In the genomic region with DNA sequence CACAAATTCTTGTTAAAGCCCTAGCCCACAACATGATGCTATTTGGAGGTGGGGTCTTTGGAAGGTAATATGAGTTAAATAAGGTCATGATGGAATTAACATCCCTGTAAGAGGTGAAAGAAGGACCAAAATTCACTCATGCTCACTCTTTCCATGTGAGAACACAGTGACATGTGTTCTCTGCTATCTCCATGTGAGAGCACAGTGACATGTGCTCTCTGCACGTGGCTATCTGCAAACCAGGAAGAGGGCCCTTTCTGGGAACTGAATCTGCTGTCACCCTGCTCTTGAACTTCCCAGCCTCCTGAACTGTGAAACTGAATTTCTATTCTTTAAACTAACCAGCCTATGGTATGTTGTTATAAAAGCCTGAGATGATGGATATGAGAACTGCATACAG, we compare ENCODE assay signal across 22 cellular contexts.
"Had no signal": no experiment of that assay in that cellular context is flagged by ENCODE, and none has a peak within 500 bp of the region (broad histone marks: within the 10 kb centered on the region; RNA-seq: fewer than 3 reads in every experiment).

No MANE protein-coding gene starts in this region.

- H3K27me3 ChIP-seq: colonic mucosa, esophagus muscularis mucosa, foreskin keratinocyte, gastroesophageal sphincter, heart left ventricle, hepatocyte, left lung had no signal

- ATAC-seq: effector memory CD8-positive, alpha-beta T cell; foreskin keratinocyte; gastroesophageal sphincter; heart left ventricle; left cardiac atrium; left lung; left ventricle myocardium superior; lower lobe of right lung; naive thymus-derived CD4-positive, alpha-beta T cell had no signal

- H3K27me3 Mint-ChIP-seq: dendritic cell treated with granulocyte-macrophage colony-stimulating factor and Interleukin-4, amounts not matched to agents 40 ng/mL and 50 ng/mL, for 4 days; effector memory CD8-positive, alpha-beta T cell; naive thymus-derived CD4-positive, alpha-beta T cell had no signal

- FAIRE-seq: endometrium, frontal cortex, islet of Langerhans, keratinocyte had no signal

- H3K4me3 ChIP-seq: colonic mucosa, esophagus muscularis mucosa, gastroesophageal sphincter, heart left ventricle, hepatocyte, left lung, lower lobe of right lung had no signal

- H3K4me2 ChIP-seq: hepatocyte had no signal

- H3K4me3 Mint-ChIP-seq: dendritic cell treated with granulocyte-macrophage colony-stimulating factor and Interleukin-4, amounts not matched to agents 40 ng/mL and 50 ng/mL, for 4 days; effector memory CD8-positive, alpha-beta T cell; endodermal cell; naive thymus-derived CD4-positive, alpha-beta T cell had no signal

- H3K9me3 Mint-ChIP-seq: dendritic cell treated with granulocyte-macrophage colony-stimulating factor and Interleukin-4, amounts not matched to agents 40 ng/mL and 50 ng/mL, for 4 days had no signal

- H3K27ac Mint-ChIP-seq: dendritic cell treated with granulocyte-macrophage colony-stimulating factor and Interleukin-4, amounts not matched to agents 40 ng/mL and 50 ng/mL, for 4 days; effector memory CD8-positive, alpha-beta T cell; endodermal cell; naive thymus-derived CD4-positive, alpha-beta T cell had no signal

- H3K4me1 Mint-ChIP-seq: endodermal cell; naive thymus-derived CD4-positive, alpha-beta T cell had no signal

- H3K36me3 ChIP-seq: colonic mucosa, esophagus muscularis mucosa, gastroesophageal sphincter, heart left ventricle, left lung, lower lobe of right lung had no signal

- H3K79me2 ChIP-seq: hepatocyte had no signal

- H3K9me3 ChIP-seq: colonic mucosa, esophagus muscularis mucosa, gastroesophageal sphincter, lower lobe of right lung had no signal

- H3K36me3 Mint-ChIP-seq: naive thymus-derived CD4-positive, alpha-beta T cell had no signal

- H3K27ac ChIP-seq: colonic mucosa, esophagus muscularis mucosa, foreskin keratinocyte, gastroesophageal sphincter, heart left ventricle, hepatocyte, left lung, lower lobe of right lung had no signal

- H3K4me1 ChIP-seq: colonic mucosa, esophagus muscularis mucosa, foreskin keratinocyte, gastroesophageal sphincter, heart left ventricle, left lung, lower lobe of right lung had no signal

- DNase-seq: colonic mucosa; cortex of kidney; effector CD8-positive, alpha-beta T cell; effector memory CD8-positive, alpha-beta T cell; endodermal cell; foreskin keratinocyte; heart left ventricle; left cardiac atrium; left lung; left ventricle myocardium superior; lower lobe of right lung; mesenchymal stem cell; midbrain; naive thymus-derived CD4-positive, alpha-beta T cell had no signal

- H2AFZ ChIP-seq: hepatocyte had no signal
